ENCODE assay signal across 1 cellular context in genomic region chr11:68751331-68751856, GRCh38.
TF ChIP-seq lines count a peak whose summit lies in the region.

Gene TESMIN (minus strand): TSS chr11:68751520. CDS start chr11:68750660, 860 bp downstream.

TF ChIP-seq in K562, 482 proteins besides CTCF, POLR2A, EP300 and RAD21 (continued from another document and continues in another):
- TF ChIP-seq MXD1 (CRISPR knock-in tag; IDR thresholded peaks at IDR 0.05; ENCODE audit: borderline replicate concordance, poor library complexity, severe bottlenecking), result no peak
- TF ChIP-seq ETS2 (tag; IDR thresholded peaks at IDR 0.05; ENCODE audit: borderline replicate concordance, poor library complexity, severe bottlenecking), result no peak
- TF ChIP-seq MTA3 (IDR thresholded peaks at IDR 0.05; ENCODE audit: borderline replicate concordance), result no peak
- no peak for TF ChIP-seq ZNF780A (CRISPR knock-in tag; IDR thresholded peaks at IDR 0.05)
- TF ChIP-seq RNF2 (IDR thresholded peaks at IDR 0.05), result peak; percentile 99
- TF ChIP-seq ATF2 (CRISPR knock-in tag; IDR thresholded peaks at IDR 0.05), result no peak
- no peak for TF ChIP-seq NCOA2 (IDR thresholded peaks at IDR 0.05; ENCODE audit: partially characterized antibody in 2 of 2)
- no peak for TF ChIP-seq SMARCA5 (IDR thresholded peaks at IDR 0.05)
- TF ChIP-seq HDAC8 (tag; IDR thresholded peaks at IDR 0.05), result no peak
- no peak for TF ChIP-seq XRCC5 (IDR thresholded peaks at IDR 0.05; ENCODE audit: low read depth, low read length)
- peak; percentile 66 for TF ChIP-seq CREM (IDR thresholded peaks at IDR 0.05; ENCODE audit: low read depth)
- TF ChIP-seq CBX2 (IDR thresholded peaks at IDR 0.05; ENCODE audit: insufficient read depth, low read length, poor library complexity, severe bottlenecking), result no peak
- no peak for TF ChIP-seq HIVEP1 (CRISPR knock-in tag; IDR thresholded peaks at IDR 0.05)
- TF ChIP-seq ZHX1 (conservative IDR thresholded peaks at IDR 0.05; ENCODE audit: low read length), result no peak
- TF ChIP-seq CREB1 (IDR thresholded peaks at IDR 0.05), result peak; percentile 34; the same call in 1 of the 2 replicates
- no peak; the same call in 1 of the 2 replicates for TF ChIP-seq CREB1 (CRISPR knock-in tag; IDR thresholded peaks at IDR 0.05)
- no peak for TF ChIP-seq TEAD2 (tag; IDR thresholded peaks at IDR 0.05)
- peak; percentile 14 to 40; a peak in 1 of 4 replicates for TF ChIP-seq TBL1XR1 (IDR thresholded peaks at IDR 0.05; ENCODE audit: low read length in 2 of 2)
- no peak for TF ChIP-seq MECOM (CRISPR knock-in tag; IDR thresholded peaks at IDR 0.05)
- no peak for TF ChIP-seq ZNF224 (CRISPR knock-in tag; IDR thresholded peaks at IDR 0.05)
- TF ChIP-seq ETS1 (conservative IDR thresholded peaks at IDR 0.05; ENCODE audit: control insufficient read depth, low read depth, low read length), result peak; percentile 79; the same call in 1 of the 2 replicates
- no peak for TF ChIP-seq RFX7 (CRISPR knock-in tag; IDR thresholded peaks at IDR 0.05)
- TF ChIP-seq GTF2F1 (IDR thresholded peaks at IDR 0.05; ENCODE audit: low read depth, low read length), result no peak
- TF ChIP-seq ASH1L (IDR thresholded peaks at IDR 0.05; ENCODE audit: borderline replicate concordance, low read depth, partially characterized antibody), result no peak
- TF ChIP-seq NKRF (IDR thresholded peaks at IDR 0.05; ENCODE audit: borderline replicate concordance), result no peak
- TF ChIP-seq ZNF184 (CRISPR knock-in tag; IDR thresholded peaks at IDR 0.05), result no peak
- peak; percentile 86 for TF ChIP-seq EGR1 (conservative IDR thresholded peaks at IDR 0.05)
- peak in 1 of 3 experiments; percentile 65; a peak in 2 of 6 replicates for TF ChIP-seq ZBTB11 (CRISPR knock-in tag; IDR thresholded peaks at IDR 0.05)
- peak; percentile 84 for TF ChIP-seq CHD2 (IDR thresholded peaks at IDR 0.05; ENCODE audit: low read depth, low read length)
- no peak for TF ChIP-seq ZNF3 (CRISPR knock-in tag; IDR thresholded peaks at IDR 0.05)
- no peak for TF ChIP-seq DNMT1 (IDR thresholded peaks at IDR 0.05)
- TF ChIP-seq MAFK (IDR thresholded peaks at IDR 0.05; ENCODE audit: low read length), result no peak
- no peak for TF ChIP-seq C11orf30 (IDR thresholded peaks at IDR 0.05; ENCODE audit: low read depth)
- TF ChIP-seq E2F4 (CRISPR knock-in tag; IDR thresholded peaks at IDR 0.05; ENCODE audit: low read depth), result no peak
- no peak for TF ChIP-seq FOXK2 (conservative IDR thresholded peaks at IDR 0.05 in 1 of 2, IDR thresholded peaks at IDR 0.05 in 1 of 2; ENCODE audit: low read depth in 2 of 2)
- no peak for TF ChIP-seq BCLAF1 (IDR thresholded peaks at IDR 0.05; ENCODE audit: borderline replicate concordance in 1 of 2, control insufficient read depth in 1 of 2, low read depth in 2 of 2, low read length in 1 of 2)
- TF ChIP-seq CBX5 (IDR thresholded peaks at IDR 0.05; ENCODE audit: borderline replicate concordance, low read depth), result peak; percentile 40; the same call in 1 of the 2 replicates
- TF ChIP-seq RBM17 (IDR thresholded peaks at IDR 0.05; ENCODE audit: borderline replicate concordance, low read depth, low read length), result no peak
- no peak for TF ChIP-seq SMAD2 (IDR thresholded peaks at IDR 0.05; ENCODE audit: low read depth, low read length)
- TF ChIP-seq SREBF1 (IDR thresholded peaks at IDR 0.05; ENCODE audit: borderline replicate concordance, low read depth, low read length), result no peak
- TF ChIP-seq XRCC3 (IDR thresholded peaks at IDR 0.05), result no peak
- no peak for TF ChIP-seq HINFP (tag; conservative IDR thresholded peaks at IDR 0.05; ENCODE audit: low read depth)
- TF ChIP-seq NR2C2 (CRISPR knock-in tag; IDR thresholded peaks at IDR 0.05), result no peak
- TF ChIP-seq NR2C2 (tag; IDR thresholded peaks at IDR 0.05), result peak; percentile 48
- no peak for TF ChIP-seq ARHGAP35 (IDR thresholded peaks at IDR 0.05; ENCODE audit: partially characterized antibody)
- peak; percentile 64; the same call in 1 of the 2 replicates for TF ChIP-seq PHF8 (IDR thresholded peaks at IDR 0.05; ENCODE audit: borderline replicate concordance, low read length)
- TF ChIP-seq RUNX1 (IDR thresholded peaks at IDR 0.05; ENCODE audit: low read depth), result no peak
- no peak for TF ChIP-seq TAF7 (tag; IDR thresholded peaks at IDR 0.05)
- peak; percentile 25 to 26; a peak in 1 of 4 replicates for TF ChIP-seq NONO (IDR thresholded peaks at IDR 0.05; ENCODE audit: low read depth in 2 of 2, low read length in 1 of 2)
- no peak for TF ChIP-seq TARDBP (IDR thresholded peaks at IDR 0.05)
- TF ChIP-seq MXI1 (IDR thresholded peaks at IDR 0.05; ENCODE audit: low read depth, low read length), result 0 out of 2 replicates have a peak, but pooled peaks have one; percentile 40
- no peak for TF ChIP-seq ZNF436 (CRISPR knock-in tag; IDR thresholded peaks at IDR 0.05)
- TF ChIP-seq PURB (CRISPR knock-in tag; IDR thresholded peaks at IDR 0.05; ENCODE audit: low read depth), result no peak
- TF ChIP-seq SMAD1 (IDR thresholded peaks at IDR 0.05; ENCODE audit: low read depth, low read length, partially characterized antibody), result no peak
- no peak for TF ChIP-seq RBBP5 (IDR thresholded peaks at IDR 0.05; ENCODE audit: borderline replicate concordance, insufficient read depth, low read length, poor library complexity, severe bottlenecking)
- TF ChIP-seq ZNF431 (CRISPR knock-in tag; IDR thresholded peaks at IDR 0.05), result peak; percentile 40; the same call in 1 of the 2 replicates
- no peak for TF ChIP-seq ZNF583 (CRISPR knock-in tag; IDR thresholded peaks at IDR 0.05)
